Comparison of ENCODE assay signal across 9 cellular contexts in the genomic region with DNA sequence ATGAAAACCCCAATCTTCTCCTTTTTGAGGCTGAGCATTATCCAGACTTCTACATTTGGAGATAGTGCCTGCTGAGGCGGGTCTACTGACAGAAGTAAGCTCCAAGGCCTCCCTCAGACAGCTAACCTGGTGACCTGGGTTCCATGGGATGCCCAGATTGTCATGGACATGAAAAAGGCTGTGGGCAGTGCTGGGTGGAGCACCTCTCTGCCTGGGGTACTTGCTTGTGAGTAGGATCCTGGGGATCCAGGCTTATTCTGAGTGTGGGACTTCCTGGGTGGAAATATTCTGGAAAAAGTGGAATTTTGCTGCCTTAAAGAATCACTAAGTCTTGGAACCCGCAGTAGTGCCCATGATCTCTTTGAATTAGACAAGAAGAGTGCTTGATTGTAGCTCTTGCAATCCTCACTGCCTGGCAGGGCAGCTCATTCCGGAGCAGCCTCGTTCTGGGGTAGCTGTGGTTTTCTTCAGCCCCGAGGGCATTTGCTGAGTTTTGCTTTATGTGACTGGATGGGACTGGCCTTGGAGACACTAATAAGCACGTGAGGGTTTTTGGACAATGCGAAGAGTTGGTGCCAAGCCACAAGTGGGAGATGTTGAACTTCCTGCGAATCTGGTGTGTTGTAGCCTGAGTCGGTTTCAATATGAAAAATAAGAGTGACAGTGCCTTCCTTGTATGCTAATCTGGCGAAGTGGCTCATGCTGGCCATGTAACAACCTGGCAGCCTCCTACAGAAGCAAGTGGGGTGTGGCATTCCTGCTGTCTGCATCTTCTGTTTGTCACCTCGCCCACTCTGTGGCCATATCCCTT. TPM values are rescaled to one million over a fixed set of nuclear protein-coding genes. Genes with fewer than 3 reads are reported as not detected.
DNase-seq lines count a peak whose midpoint lies in the region; ATAC-seq, FAIRE-seq and TF ChIP-seq lines count a peak whose summit lies in the region.
"Had no signal": no experiment of that assay in that cellular context is flagged by ENCODE, and none has a peak within 500 bp of the region (broad histone marks: within the 10 kb centered on the region; RNA-seq: fewer than 3 reads in every experiment).

No MANE protein-coding gene starts in this region.

- H2BK15ac ChIP-seq in mesendoderm (replicated peaks; ENCODE audit: low read depth): no peak overlapping the region

- H3K9me3 Mint-ChIP-seq in astrocyte (ENCODE audit: unreplicated experiment): no peaks in the 10 kb centered on the region

- no peak overlapping the region for H3K4me3 Mint-ChIP-seq in astrocyte (ENCODE audit: unreplicated experiment)
- H3K4me3 Mint-ChIP-seq: activated naive CD8-positive, alpha-beta T cell had no signal

- H3K36me3 ChIP-seq in astrocyte (ENCODE audit: insufficient read depth, low read length): no peaks in the 10 kb centered on the region
- H3K36me3 ChIP-seq in mesendoderm (ENCODE audit: control insufficient read depth, insufficient read depth, low read length): no peaks in the 10 kb centered on the region

- H3K79me2 ChIP-seq in astrocyte (ENCODE audit: insufficient read depth, low read length): no peaks in the 10 kb centered on the region
- H3K79me2 ChIP-seq in mesendoderm (ENCODE audit: control insufficient read depth, insufficient read depth, low read length): no peaks in the 10 kb centered on the region

- no peak overlapping the region for H3K4me2 ChIP-seq in astrocyte (ENCODE audit: low read length)
- no peak overlapping the region for H3K4me2 ChIP-seq in mesendoderm (ENCODE audit: low read length)

- ATAC-seq in GM19043 (IDR thresholded peaks at IDR 0.05; ENCODE audit: low read depth, unreplicated experiment) (peak; percentile 52), HG02973 (IDR thresholded peaks at IDR 0.05; ENCODE audit: unreplicated experiment) (no peak)

- no peaks in the 10 kb centered on the region for H3K4me1 Mint-ChIP-seq in astrocyte (ENCODE audit: low read depth, unreplicated experiment)

- no peak overlapping the region for H3K4ac ChIP-seq in mesendoderm (ENCODE audit: low read depth, low read length)

- no peak overlapping the region for H3K27ac ChIP-seq in astrocyte (ENCODE audit: low read depth, low read length)
- no peak overlapping the region for H3K27ac ChIP-seq in mesendoderm (ENCODE audit: low read depth, low read length)

- H3K9ac ChIP-seq in astrocyte (ENCODE audit: low read length): no peak overlapping the region
- no peak overlapping the region for H3K9ac ChIP-seq in mesendoderm (ENCODE audit: low read length)

- H3K56ac ChIP-seq in mesendoderm (ENCODE audit: low read length): no peak overlapping the region

- no peak overlapping the region for H2AK5ac ChIP-seq in mesendoderm (ENCODE audit: low read length)

- no peaks in the 10 kb centered on the region for H3K9me3 ChIP-seq in astrocyte (ENCODE audit: insufficient read depth, low read depth, low read length)

- H3K4me3 ChIP-seq in AG09309 (ENCODE audit: control insufficient read depth, low read depth, low read length): no peak overlapping the region; the same call in 1 of the 2 replicates
- no peak overlapping the region for H3K4me3 ChIP-seq in astrocyte (ENCODE audit: insufficient read depth, low read depth, low read length)
- H3K4me3 ChIP-seq in mesendoderm (ENCODE audit: low read length): no peak overlapping the region

- H4K20me1 ChIP-seq in astrocyte (ENCODE audit: insufficient read depth, low read length): no peaks in the 10 kb centered on the region

- H3K18ac ChIP-seq in mesendoderm (ENCODE audit: low read length): no peak overlapping the region

- no peak overlapping the region for H2AFZ ChIP-seq in astrocyte (ENCODE audit: low read depth, low read length)

- no peaks in the 10 kb centered on the region for H3K79me1 ChIP-seq in mesendoderm (ENCODE audit: low read length)

- H2BK5ac ChIP-seq in mesendoderm (ENCODE audit: low read length): no peak overlapping the region

- no peak overlapping the region for H4K5ac ChIP-seq in mesendoderm (ENCODE audit: low read length)

- H2BK120ac ChIP-seq in mesendoderm (ENCODE audit: low read depth, low read length): no peak overlapping the region

- no peak overlapping the region for H4K8ac ChIP-seq in mesendoderm (ENCODE audit: low read depth, low read length)

- WGBS in mesendoderm (ENCODE audit: extremely low coverage, insufficient coverage, low lambda C conversion rate): no CpG with 5 or more reads among the region's 11 CpGs

- H3K4me1 ChIP-seq in astrocyte (ENCODE audit: insufficient read depth, low read length) (no peaks in the 10 kb centered on the region), mesendoderm (ENCODE audit: control insufficient read depth, low read depth, low read length) (no peaks in the 10 kb centered on the region)

- no peak for FAIRE-seq in astrocyte (lab: Jason Lieb, UNC)

- no peak overlapping the region for H3K23ac ChIP-seq in mesendoderm (ENCODE audit: low read length)

- H3K27ac Mint-ChIP-seq in astrocyte (ENCODE audit: unreplicated experiment): no peak overlapping the region

- peak; percentile 77 for DNase-seq in AG09309 (ENCODE audit: low read depth)
- peak; percentile 62 to 81 for DNase-seq in Kasumi-1 (lab: John Stamatoyannopoulos, UW)
- DNase-seq in astrocyte (ENCODE audit: low read depth): peak; percentile 56
- peak; percentile 10 for DNase-seq in mesendoderm
- no peak for DNase-seq in NCI-H1092 (lab: John Stamatoyannopoulos, UW)
- DNase-seq in RKO (ENCODE audit: low spot score): no peak

- TF ChIP-seq CTCF in AG09309 (IDR thresholded peaks at IDR 0.05; ENCODE audit: control insufficient read depth, insufficient read depth, low read depth, low read length, missing control alignments) (peak; percentile 10), astrocyte (IDR thresholded peaks at IDR 0.05; ENCODE audit: insufficient read depth, low read depth, low read length) (no peak)

- H3K36me3 Mint-ChIP-seq in astrocyte (ENCODE audit: low read depth, unreplicated experiment): no peaks in the 10 kb centered on the region

- H3K27me3 ChIP-seq in astrocyte (ENCODE audit: insufficient read depth, low read length) (no peaks in the 10 kb centered on the region), mesendoderm (ENCODE audit: insufficient read depth, low read length, poor library complexity) (no peaks in the 10 kb centered on the region)

- peaks cover 11% of the 10 kb centered on the region for H3K27me3 Mint-ChIP-seq in astrocyte (ENCODE audit: low read depth, unreplicated experiment)

RNA-seq across cellular contexts. Expression of gene SNRNP48, which starts 28.2 kb away (rescaled TPM):
- total RNA-seq in astrocyte: 10.2 and 13.1 TPM in 2 replicates
- polyA plus RNA-seq in mesendoderm (2013, experiment 1 of 2): 14.1 TPM
- polyA plus RNA-seq in mesendoderm (2013, experiment 2 of 2): 13.7 TPM

Comparison
In these comparisons a context has a peak if more than half of its experiments do, and no peak if none do; other contexts are left out.
1. DNase-seq: peak in AG09309 (single experiment), Kasumi-1 (2 of 2), astrocyte (single experiment) and mesendoderm (single experiment); none in NCI-H1092 (single experiment) and RKO (single experiment).